Comparison of ENCODE assay signal across 8 cellular contexts in the genomic region with DNA sequence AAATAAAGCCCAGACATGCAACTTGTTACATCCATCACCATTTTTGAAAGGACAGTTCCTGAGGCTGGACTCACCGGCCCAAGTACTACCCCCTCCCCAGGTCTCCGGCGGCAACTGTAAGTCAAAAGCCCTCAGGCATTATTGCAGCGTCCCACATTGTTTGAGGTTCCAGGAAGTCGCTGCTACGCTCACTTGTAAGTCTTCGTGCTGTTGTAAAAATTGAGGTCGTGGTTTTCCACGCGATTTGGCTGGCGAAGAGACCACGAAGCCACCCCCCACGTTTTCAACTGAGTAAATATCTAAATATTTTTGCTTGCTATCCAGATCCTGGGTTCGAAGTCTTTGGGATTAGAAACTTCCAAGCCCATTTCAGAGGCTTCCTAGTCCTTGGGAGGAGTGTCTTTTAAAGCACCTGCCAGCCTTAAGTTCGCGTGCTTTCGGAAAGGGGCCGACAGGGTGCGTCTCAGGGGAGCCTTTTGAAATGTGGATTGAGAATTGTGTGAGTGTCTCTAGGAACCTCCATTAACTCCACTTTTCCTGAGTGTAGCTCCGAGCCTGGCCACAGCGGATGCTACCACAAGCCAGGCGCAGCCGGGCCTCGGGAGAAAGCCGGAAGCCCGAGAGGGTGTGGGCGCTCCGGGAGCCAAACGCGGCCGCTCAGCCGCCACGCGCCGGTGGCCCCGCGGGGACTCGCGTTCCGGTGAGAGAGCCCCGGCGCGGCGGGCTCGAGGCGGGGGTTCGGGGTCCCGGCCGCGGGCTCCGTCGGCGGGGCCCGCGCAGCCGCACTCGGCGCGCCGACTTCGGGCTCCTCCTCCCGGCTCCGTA. TPM values are rescaled to one million over a fixed set of nuclear protein-coding genes. Genes with fewer than 3 reads are reported as not detected.
DNase-seq lines count a peak whose midpoint lies in the region; ATAC-seq, FAIRE-seq and TF ChIP-seq lines count a peak whose summit lies in the region.

TSS of gene FNDC3A (plus strand) at position 812 of the 825 bp plus-strand sequence. CDS start 30,279 bp downstream, outside the sequence.

- WGBS in spleen, 5 donors: 0 to 3% (median 1%) methylated on average over 48 to 63 of the region's 63 CpGs

- H3K27me3 Mint-ChIP-seq in central memory CD8-positive, alpha-beta T cell: peaks cover 9% of the 10 kb centered on the region

- ATAC-seq in GM21737 (IDR thresholded peaks at IDR 0.05; ENCODE audit: unreplicated experiment) (peak; percentile 14), GM21619 (IDR thresholded peaks at IDR 0.05; ENCODE audit: unreplicated experiment) (no peak)
- peak; percentile 34 for ATAC-seq in central memory CD8-positive, alpha-beta T cell (replicated peaks; ENCODE audit: extremely low read depth, poor library complexity, severe bottlenecking)

- in situ Hi-C loops in G401 (cut with HindIII; ENCODE audit: low sequenced_read_pairs): loop anchor here (10.0 kb wide), 1 partner anchor 81 kb away; no protein-coding TSS in a partner anchor

- H3K4me1 ChIP-seq in keratinocyte (ENCODE audit: control insufficient read depth, extremely low read depth, insufficient read depth, low read length) (peaks cover 18% of the 10 kb centered on the region), spleen (peaks cover 19 to 49% (median 40%) of the 10 kb centered on the region in 6 donors)

- peaks cover 30% of the 10 kb centered on the region for H3K79me2 ChIP-seq in keratinocyte (ENCODE audit: control insufficient read depth, insufficient read depth, low read length)

- H3K27me3 ChIP-seq in keratinocyte (ENCODE audit: control insufficient read depth, extremely low read depth, insufficient read depth, low read length): no peaks in the 10 kb centered on the region
- H3K27me3 ChIP-seq in spleen (replicated peaks in 1 of 7): no peaks in the 10 kb centered on the region

- H4K20me1 ChIP-seq in keratinocyte (ENCODE audit: control insufficient read depth, extremely low read depth, insufficient read depth, low read length): no peaks in the 10 kb centered on the region

- TF ChIP-seq POLR2A in spleen (IDR thresholded peaks at IDR 0.05): no peak

- peak within 1 kb of the TSS; percentile 83 for H3K27ac ChIP-seq in keratinocyte (ENCODE audit: control insufficient read depth, insufficient read depth, low read length)
- peak within 1 kb of the TSS; percentile 99 to 100 (median 100) for H3K27ac ChIP-seq in spleen

- H3K4me2 ChIP-seq in keratinocyte (ENCODE audit: control insufficient read depth, extremely low read depth, insufficient read depth, low read depth, low read length): peak within 1 kb of the TSS; percentile 93

- intact Hi-C loops in spleen (cut with DNase I; ENCODE audit: low total_unique reads): no loop called here

- DNase-seq in G401 (ENCODE audit: low spot score) (peak; percentile 63), M059J (ENCODE audit: low read depth) (peak; percentile 64), T-helper 22 cell (ENCODE audit: low read depth) (peak; percentile 1), keratinocyte (ENCODE audit: low read depth, low spot score) (no peak), spleen (peak; percentile 96)
- DNase-seq in central memory CD8-positive, alpha-beta T cell (ENCODE audit: low spot score in 2 of 2): peak; percentile 15 to 22

- no peaks in the 10 kb centered on the region for H3K36me3 ChIP-seq in keratinocyte (ENCODE audit: control insufficient read depth in 2 of 2, extremely low read depth in 1 of 2, insufficient read depth in 2 of 2, low read length in 2 of 2)
- H3K36me3 ChIP-seq in spleen: no peaks in the 10 kb centered on the region

- dilution Hi-C loops in keratinocyte (cut with MboI; ENCODE audit: extremely low pct_ligation_motif_present, low sequenced_read_pairs): no loop called here

- TF ChIP-seq CTCF in keratinocyte (optimal IDR thresholded peaks at IDR 0.05 in 1 of 3, IDR thresholded peaks at IDR 0.05 in 1 of 3, conservative IDR thresholded peaks at IDR 0.05 in 1 of 3; ENCODE audit: extremely low read depth in 1 of 3, insufficient read depth in 2 of 3, low read length in 3 of 3) (peak in 2 of 3 experiments; percentile 8 to 15), spleen (IDR thresholded peaks at IDR 0.05 in 8 of 11, conservative IDR thresholded peaks at IDR 0.05 in 3 of 11) (peak in 1 of 11 experiments; percentile 19)

- H3K4me1 Mint-ChIP-seq in central memory CD8-positive, alpha-beta T cell: peaks cover 36% of the 10 kb centered on the region

- peak within 1 kb of the TSS; percentile 88 for H3K9ac ChIP-seq in keratinocyte (ENCODE audit: control insufficient read depth, extremely low read depth, insufficient read depth, low read length)

- H2AFZ ChIP-seq in keratinocyte (ENCODE audit: control insufficient read depth, low read length): peak within 1 kb of the TSS; percentile 95

- H3K9me3 Mint-ChIP-seq in central memory CD8-positive, alpha-beta T cell: peaks cover 25% of the 10 kb centered on the region

- peaks cover 8% of the 10 kb centered on the region for H3K9me3 ChIP-seq in keratinocyte (ENCODE audit: control insufficient read depth, low read depth, low read length)
- peaks cover 0 to 27% (median 25%) of the 10 kb centered on the region in 8 donors for H3K9me3 ChIP-seq in spleen

- peaks cover 21% of the 10 kb centered on the region for H3K36me3 Mint-ChIP-seq in central memory CD8-positive, alpha-beta T cell (ENCODE audit: insufficient read depth)

- peak within 1 kb of the TSS; percentile 96 for H3K4me3 Mint-ChIP-seq in central memory CD8-positive, alpha-beta T cell

- H3K9me1 ChIP-seq in keratinocyte (ENCODE audit: control insufficient read depth, extremely low read depth, insufficient read depth, low read length): no peaks in the 10 kb centered on the region

- H3K27ac Mint-ChIP-seq in central memory CD8-positive, alpha-beta T cell (ENCODE audit: low read depth): peak within 1 kb of the TSS; percentile 96

- FAIRE-seq in keratinocyte (lab: Jason Lieb, UNC): peak; percentile 57

- H3K4me3 ChIP-seq in keratinocyte (ENCODE audit: control insufficient read depth in 2 of 3, extremely low read depth in 1 of 3, insufficient read depth in 2 of 3, low read depth in 1 of 3, low read length in 3 of 3) (peak within 1 kb of the TSS; percentile 56 to 93 (median 81)), spleen (peak within 1 kb of the TSS; percentile 69 to 86 (median 76))

RNA-seq across cellular contexts. Expression of gene FNDC3A, which starts in this region (rescaled TPM):
- total RNA-seq in G401 (2014; rRNA removed; shearing (Covaris generic)): 25.4 and 38.4 TPM in 2 replicates
- total RNA-seq in M059J (2014; rRNA removed; shearing (Covaris generic)): 36.4 and 48.6 TPM in 2 replicates
- polyA plus RNA-seq in keratinocyte (21.2 to 28.4 TPM (median 21.7 TPM) in 3 replicates), spleen (10 to 100 TPM; 11.2 to 16.1 (median 13.3) TPM)
- 5.3 TPM for polyA plus RNA-seq in keratinocyte (2011; ENCODE audit: low read depth)
- 11.3 and 24.8 TPM in 2 replicates for polyA plus RNA-seq in keratinocyte (2011; cell fraction: cytosol; rRNA removed)
- 27.6 and 33.8 TPM in 2 replicates for polyA plus RNA-seq in keratinocyte (2011; cell fraction: nucleus; rRNA removed)
- 5.8 and 13.6 TPM in 2 replicates for polyA plus RNA-seq in keratinocyte (2012; ENCODE audit: low replicate concordance)
- 31.6 to 55.8 TPM (median 49.2 TPM) in 3 replicates for polyA minus RNA-seq in keratinocyte
- 15.5 TPM for polyA minus RNA-seq in keratinocyte (2011; cell fraction: cytosol; rRNA and poly(A)+ RNA removed)
- 23.8 and 48.2 TPM in 2 replicates for polyA minus RNA-seq in keratinocyte (2011; cell fraction: nucleus; rRNA and poly(A)+ RNA removed)
- total RNA-seq in spleen: 10 to 100 TPM; 45.3 to 83.7 (median 56.5) TPM
